In the genomic region with DNA sequence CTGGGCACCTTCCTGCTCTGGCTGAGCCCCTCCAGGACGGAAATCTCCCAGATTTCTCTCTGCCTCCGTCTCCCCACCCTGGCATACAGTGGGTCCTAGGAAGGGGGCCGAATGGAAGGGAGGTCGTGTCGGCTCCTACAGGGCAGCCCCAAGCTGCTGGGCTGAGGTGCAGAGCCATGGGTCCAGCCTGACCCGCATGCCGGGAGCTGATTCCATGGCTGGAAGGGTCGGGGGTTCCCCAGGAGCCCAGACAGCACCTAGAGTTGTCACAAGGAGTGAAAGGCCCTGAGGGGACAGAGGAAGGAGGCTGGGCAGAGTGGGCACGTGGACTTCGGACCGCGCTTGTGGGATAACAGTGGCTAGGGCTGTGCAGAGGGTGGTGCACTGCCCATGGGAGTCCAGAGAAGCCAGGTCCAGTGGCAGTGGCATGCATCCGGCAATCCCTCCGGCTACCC, we compare ENCODE assay signal across 1 cellular context.
TF ChIP-seq lines count a peak whose summit lies in the region.

No MANE protein-coding gene starts in this region.

TF ChIP-seq in GM23338, 12 proteins besides CTCF, POLR2A, EP300 and RAD21 (continued from another document):
- TF ChIP-seq, protein P1, sequence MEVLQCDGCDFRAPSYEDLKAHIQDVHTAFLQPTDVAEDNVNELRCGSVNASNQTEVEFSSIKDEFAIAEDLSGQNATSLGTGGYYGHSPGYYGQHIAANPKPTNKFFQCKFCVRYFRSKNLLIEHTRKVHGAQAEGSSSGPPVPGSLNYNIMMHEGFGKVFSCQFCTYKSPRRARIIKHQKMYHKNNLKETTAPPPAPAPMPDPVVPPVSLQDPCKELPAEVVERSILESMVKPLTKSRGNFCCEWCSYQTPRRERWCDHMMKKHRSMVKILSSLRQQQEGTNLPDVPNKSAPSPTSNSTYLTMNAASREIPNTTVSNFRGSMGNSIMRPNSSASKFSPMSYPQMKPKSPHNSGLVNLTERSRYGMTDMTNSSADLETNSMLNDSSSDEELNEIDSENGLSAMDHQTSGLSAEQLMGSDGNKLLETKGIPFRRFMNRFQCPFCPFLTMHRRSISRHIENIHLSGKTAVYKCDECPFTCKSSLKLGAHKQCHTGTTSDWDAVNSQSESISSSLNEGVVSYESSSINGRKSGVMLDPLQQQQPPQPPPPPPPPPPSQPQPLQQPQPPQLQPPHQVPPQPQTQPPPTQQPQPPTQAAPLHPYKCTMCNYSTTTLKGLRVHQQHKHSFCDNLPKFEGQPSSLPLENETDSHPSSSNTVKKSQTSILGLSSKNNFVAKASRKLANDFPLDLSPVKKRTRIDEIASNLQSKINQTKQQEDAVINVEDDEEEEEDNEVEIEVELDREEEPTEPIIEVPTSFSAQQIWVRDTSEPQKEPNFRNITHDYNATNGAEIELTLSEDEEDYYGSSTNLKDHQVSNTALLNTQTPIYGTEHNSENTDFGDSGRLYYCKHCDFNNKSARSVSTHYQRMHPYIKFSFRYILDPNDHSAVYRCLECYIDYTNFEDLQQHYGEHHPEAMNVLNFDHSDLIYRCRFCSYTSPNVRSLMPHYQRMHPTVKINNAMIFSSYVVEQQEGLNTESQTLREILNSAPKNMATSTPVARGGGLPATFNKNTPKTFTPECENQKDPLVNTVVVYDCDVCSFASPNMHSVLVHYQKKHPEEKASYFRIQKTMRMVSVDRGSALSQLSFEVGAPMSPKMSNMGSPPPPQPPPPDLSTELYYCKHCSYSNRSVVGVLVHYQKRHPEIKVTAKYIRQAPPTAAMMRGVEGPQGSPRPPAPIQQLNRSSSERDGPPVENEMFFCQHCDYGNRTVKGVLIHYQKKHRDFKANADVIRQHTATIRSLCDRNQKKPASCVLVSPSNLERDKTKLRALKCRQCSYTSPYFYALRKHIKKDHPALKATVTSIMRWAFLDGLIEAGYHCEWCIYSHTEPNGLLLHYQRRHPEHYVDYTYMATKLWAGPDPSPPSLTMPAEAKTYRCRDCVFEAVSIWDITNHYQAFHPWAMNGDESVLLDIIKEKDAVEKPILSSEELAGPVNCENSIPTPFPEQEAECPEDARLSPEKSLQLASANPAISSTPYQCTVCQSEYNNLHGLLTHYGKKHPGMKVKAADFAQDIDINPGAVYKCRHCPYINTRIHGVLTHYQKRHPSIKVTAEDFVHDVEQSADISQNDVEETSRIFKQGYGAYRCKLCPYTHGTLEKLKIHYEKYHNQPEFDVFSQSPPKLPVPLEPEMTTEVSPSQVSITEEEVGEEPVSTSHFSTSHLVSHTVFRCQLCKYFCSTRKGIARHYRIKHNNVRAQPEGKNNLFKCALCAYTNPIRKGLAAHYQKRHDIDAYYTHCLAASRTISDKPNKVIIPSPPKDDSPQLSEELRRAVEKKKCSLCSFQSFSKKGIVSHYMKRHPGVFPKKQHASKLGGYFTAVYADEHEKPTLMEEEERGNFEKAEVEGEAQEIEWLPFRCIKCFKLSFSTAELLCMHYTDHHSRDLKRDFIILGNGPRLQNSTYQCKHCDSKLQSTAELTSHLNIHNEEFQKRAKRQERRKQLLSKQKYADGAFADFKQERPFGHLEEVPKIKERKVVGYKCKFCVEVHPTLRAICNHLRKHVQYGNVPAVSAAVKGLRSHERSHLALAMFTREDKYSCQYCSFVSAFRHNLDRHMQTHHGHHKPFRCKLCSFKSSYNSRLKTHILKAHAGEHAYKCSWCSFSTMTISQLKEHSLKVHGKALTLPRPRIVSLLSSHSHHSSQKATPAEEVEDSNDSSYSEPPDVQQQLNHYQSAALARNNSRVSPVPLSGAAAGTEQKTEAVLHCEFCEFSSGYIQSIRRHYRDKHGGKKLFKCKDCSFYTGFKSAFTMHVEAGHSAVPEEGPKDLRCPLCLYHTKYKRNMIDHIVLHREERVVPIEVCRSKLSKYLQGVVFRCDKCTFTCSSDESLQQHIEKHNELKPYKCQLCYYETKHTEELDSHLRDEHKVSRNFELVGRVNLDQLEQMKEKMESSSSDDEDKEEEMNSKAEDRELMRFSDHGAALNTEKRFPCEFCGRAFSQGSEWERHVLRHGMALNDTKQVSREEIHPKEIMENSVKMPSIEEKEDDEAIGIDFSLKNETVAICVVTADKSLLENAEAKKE (CRISPR knock-in tag; IDR thresholded peaks at IDR 0.05): no peak
- TF ChIP-seq, protein P2, sequence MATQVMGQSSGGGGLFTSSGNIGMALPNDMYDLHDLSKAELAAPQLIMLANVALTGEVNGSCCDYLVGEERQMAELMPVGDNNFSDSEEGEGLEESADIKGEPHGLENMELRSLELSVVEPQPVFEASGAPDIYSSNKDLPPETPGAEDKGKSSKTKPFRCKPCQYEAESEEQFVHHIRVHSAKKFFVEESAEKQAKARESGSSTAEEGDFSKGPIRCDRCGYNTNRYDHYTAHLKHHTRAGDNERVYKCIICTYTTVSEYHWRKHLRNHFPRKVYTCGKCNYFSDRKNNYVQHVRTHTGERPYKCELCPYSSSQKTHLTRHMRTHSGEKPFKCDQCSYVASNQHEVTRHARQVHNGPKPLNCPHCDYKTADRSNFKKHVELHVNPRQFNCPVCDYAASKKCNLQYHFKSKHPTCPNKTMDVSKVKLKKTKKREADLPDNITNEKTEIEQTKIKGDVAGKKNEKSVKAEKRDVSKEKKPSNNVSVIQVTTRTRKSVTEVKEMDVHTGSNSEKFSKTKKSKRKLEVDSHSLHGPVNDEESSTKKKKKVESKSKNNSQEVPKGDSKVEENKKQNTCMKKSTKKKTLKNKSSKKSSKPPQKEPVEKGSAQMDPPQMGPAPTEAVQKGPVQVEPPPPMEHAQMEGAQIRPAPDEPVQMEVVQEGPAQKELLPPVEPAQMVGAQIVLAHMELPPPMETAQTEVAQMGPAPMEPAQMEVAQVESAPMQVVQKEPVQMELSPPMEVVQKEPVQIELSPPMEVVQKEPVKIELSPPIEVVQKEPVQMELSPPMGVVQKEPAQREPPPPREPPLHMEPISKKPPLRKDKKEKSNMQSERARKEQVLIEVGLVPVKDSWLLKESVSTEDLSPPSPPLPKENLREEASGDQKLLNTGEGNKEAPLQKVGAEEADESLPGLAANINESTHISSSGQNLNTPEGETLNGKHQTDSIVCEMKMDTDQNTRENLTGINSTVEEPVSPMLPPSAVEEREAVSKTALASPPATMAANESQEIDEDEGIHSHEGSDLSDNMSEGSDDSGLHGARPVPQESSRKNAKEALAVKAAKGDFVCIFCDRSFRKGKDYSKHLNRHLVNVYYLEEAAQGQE (IDR thresholded peaks at IDR 0.05; ENCODE audit: unreplicated experiment): no peak
- no peak for TF ChIP-seq JUNB (IDR thresholded peaks at IDR 0.05; ENCODE audit: unreplicated experiment)
- TF ChIP-seq ZNF114 (CRISPR knock-in tag; IDR thresholded peaks at IDR 0.05): no peak
- no peak for TF ChIP-seq STAT1 (IDR thresholded peaks at IDR 0.05; ENCODE audit: unreplicated experiment)
- TF ChIP-seq POLR2AphosphoS5 (IDR thresholded peaks at IDR 0.05; ENCODE audit: low read depth): no peak
- TF ChIP-seq CREB1 (CRISPR knock-in tag; IDR thresholded peaks at IDR 0.05; ENCODE audit: low read depth): no peak
- TF ChIP-seq EZH2phosphoT487 (IDR thresholded peaks at IDR 0.05; ENCODE audit: unreplicated experiment): no peak
